ENCODE assay signal across 13 cellular contexts in the genomic region with DNA sequence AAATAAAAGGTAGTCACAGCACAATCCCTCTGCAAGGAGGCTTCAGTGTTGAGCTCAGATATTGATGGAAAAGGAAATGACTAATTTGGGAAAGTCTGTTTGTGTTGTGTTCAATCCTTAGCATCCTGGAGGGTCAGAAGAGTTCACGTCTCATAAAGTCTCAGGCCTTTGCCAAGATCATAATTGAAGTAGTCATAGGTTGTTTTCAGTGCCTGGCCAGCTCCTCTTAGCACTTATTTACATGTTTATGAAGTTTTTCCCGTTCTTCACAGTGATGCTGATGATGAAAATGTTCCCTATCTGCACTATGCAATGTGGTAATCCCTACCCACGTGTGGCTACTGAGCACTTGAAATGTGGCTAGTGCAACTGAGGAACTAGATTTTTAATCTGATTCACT.
DNase-seq lines count a peak whose midpoint lies in the region; ATAC-seq and TF ChIP-seq lines count a peak whose summit lies in the region.
"Had no signal": no experiment of that assay in that cellular context is flagged by ENCODE, and none has a peak within 500 bp of the region (broad histone marks: within the 10 kb centered on the region; RNA-seq: fewer than 3 reads in every experiment).

No MANE protein-coding gene starts in this region.

- no peak overlapping the region for H3K27ac ChIP-seq in HCT116 (ENCODE audit: low read depth, low read length)
- H3K27ac ChIP-seq: adrenal gland had no signal

- H3K4me3 ChIP-seq in HCT116 (replicated peaks in 1 of 2; ENCODE audit: low read depth in 1 of 2, low read length in 2 of 2) = 0 out of 4 replicates have a peak overlapping the region, but pooled peaks of 1 of the 2 experiments have one; percentile 0
- H3K4me3 ChIP-seq in astrocyte of the spinal cord (ENCODE audit: low read depth, low read length) = no peak overlapping the region
- H3K4me3 ChIP-seq: adrenal gland had no signal

- H3K4me3 Mint-ChIP-seq in stimulated activated effector memory CD8-positive, alpha-beta T cell treated with anti-CD3 and anti-CD28 coated beads, Interleukin-12 subunit alpha, Interleukin-12 subunit beta, amount 100 ng/mL, for 72 hours = no peak overlapping the region
- H3K4me3 Mint-ChIP-seq: CD4-positive, alpha-beta memory T cell; naive thymus-derived CD8-positive, alpha-beta T cell had no signal

- intact Hi-C loops in HCT116 (cut with micrococcal nuclease) = no loop called here

- no peak overlapping the region for H3K27ac Mint-ChIP-seq in stimulated activated effector memory CD8-positive, alpha-beta T cell treated with anti-CD3 and anti-CD28 coated beads, Interleukin-12 subunit alpha, Interleukin-12 subunit beta, amount 100 ng/mL, for 72 hours
- H3K27ac Mint-ChIP-seq: CD4-positive, alpha-beta memory T cell had no signal

- TF ChIP-seq CTCF in HCT116 (IDR thresholded peaks at IDR 0.05 in 2 of 3, conservative IDR thresholded peaks at IDR 0.05 in 1 of 3; ENCODE audit: borderline replicate concordance in 1 of 3, insufficient read depth in 1 of 3, low read depth in 2 of 3, low read length in 2 of 3) (no peak), astrocyte of the spinal cord (IDR thresholded peaks at IDR 0.05; ENCODE audit: low read depth, low read length) (no peak)

- in situ Hi-C loops in astrocyte of the spinal cord (cut with HindIII; ENCODE audit: low sequenced_read_pairs) = no loop called here

- H3K36me3 ChIP-seq in HCT116 (ENCODE audit: control insufficient read depth in 1 of 2, insufficient read depth in 2 of 2, low read length in 2 of 2) = no peaks in the 10 kb centered on the region
- H3K36me3 ChIP-seq: adrenal gland had no signal

- H3K9me2 ChIP-seq in HCT116 (ENCODE audit: insufficient read depth) = no peaks in the 10 kb centered on the region

- CTCF ChIA-PET in HCT116 (lab: Charles Lee) = no interaction called here

- no peaks in the 10 kb centered on the region for H3K79me2 ChIP-seq in HCT116 (ENCODE audit: insufficient read depth, low read length)

- POLR2A ChIA-PET in HCT116 (lab: Charles Lee) = no interaction called here

- no peaks in the 10 kb centered on the region for H3K4me1 Mint-ChIP-seq in stimulated activated effector memory CD8-positive, alpha-beta T cell treated with anti-CD3 and anti-CD28 coated beads, Interleukin-12 subunit alpha, Interleukin-12 subunit beta, amount 100 ng/mL, for 72 hours

- no peak overlapping the region for H3K9ac ChIP-seq in HCT116 (ENCODE audit: low read length)

- peak; percentile 84 for DNase-seq in A172 (ENCODE audit: low spot score)
- DNase-seq in HCT116 (ENCODE audit: low read depth, low spot score) = no peak
- peak; percentile 78 for DNase-seq in astrocyte of the spinal cord (ENCODE audit: low read depth, low spot score)
- peak; percentile 97 for DNase-seq in iris pigment epithelial cell (ENCODE audit: low read depth)
- no peak for DNase-seq in stimulated activated effector memory CD8-positive, alpha-beta T cell treated with anti-CD3 and anti-CD28 coated beads, Interleukin-12 subunit alpha, Interleukin-12 subunit beta, amount 100 ng/mL, for 72 hours (ENCODE audit: low spot score in 2 of 2)
- no peak for DNase-seq in C1 segment of cervical spinal cord (lab: John Stamatoyannopoulos, UW)
- no peak for DNase-seq in stimulated activated CD4-positive, alpha-beta T cell treated with anti-CD3 and anti-CD28 coated beads, Interleukin-4, amount 100 ng/mL, for 24 hours
- DNase-seq: activated CD4-positive, alpha-beta T cell treated with anti-CD3 and anti-CD28 coated beads for 4 hours; CD4-positive, alpha-beta memory T cell; naive thymus-derived CD8-positive, alpha-beta T cell; NCI-H1105 treated with DMSO at 0.1 percent for 48 hours had no signal

- peak overlapping the region; percentile 18 for H3K4me2 ChIP-seq in HCT116 (ENCODE audit: low read length)

- H3K27me3 ChIP-seq in HCT116 (ENCODE audit: insufficient read depth, low read length) = no peaks in the 10 kb centered on the region
- H3K27me3 ChIP-seq: adrenal gland had no signal

- peaks cover 8 to 15% of the 10 kb centered on the region in 2 experiments for H3K4me1 ChIP-seq in HCT116 (ENCODE audit: control insufficient read depth in 1 of 2, insufficient read depth in 2 of 2, low read length in 2 of 2)
- H3K4me1 ChIP-seq: adrenal gland had no signal

- no peaks in the 10 kb centered on the region for H3K9me3 Mint-ChIP-seq in stimulated activated effector memory CD8-positive, alpha-beta T cell treated with anti-CD3 and anti-CD28 coated beads, Interleukin-12 subunit alpha, Interleukin-12 subunit beta, amount 100 ng/mL, for 72 hours

- ATAC-seq in HCT116 (peak; percentile 38; the same call in 1 of the 2 replicates), HG03280 (IDR thresholded peaks at IDR 0.05; ENCODE audit: unreplicated experiment) (no peak)
- ATAC-seq in stimulated activated effector memory CD8-positive, alpha-beta T cell treated with anti-CD3 and anti-CD28 coated beads, Interleukin-12 subunit alpha, Interleukin-12 subunit beta, amount 100 ng/mL, for 72 hours = no peak
- ATAC-seq: naive thymus-derived CD8-positive, alpha-beta T cell had no signal

- no TSS peak for BruUV-seq in HCT116 (replicated peaks; lab: Mats Ljungman, UMichigan)

- RAD21 ChIA-PET in HCT116 (lab: Charles Lee; ENCODE audit: low non-redundant PET in 1 of 2, low total read pairs in 2 of 2, uncharacterized antibody in 2 of 2, unreplicated experiment in 2 of 2) = no interaction called here

- no peaks in the 10 kb centered on the region for H3K9me3 ChIP-seq in HCT116 (ENCODE audit: control insufficient read depth in 1 of 2, insufficient read depth in 1 of 2, low read depth in 1 of 2, low read length in 2 of 2)
- H3K9me3 ChIP-seq: adrenal gland had no signal

- TF ChIP-seq RAD21 in HCT116 (IDR thresholded peaks at IDR 0.05; ENCODE audit: low read depth) = no peak

- peak overlapping the region; percentile 96 for H2AFZ ChIP-seq in HCT116 (ENCODE audit: low read depth, low read length, poor library complexity, severe bottlenecking)

- no peak for TF ChIP-seq POLR2A in HCT116 (IDR thresholded peaks at IDR 0.05; ENCODE audit: borderline replicate concordance, extremely low read depth, insufficient read depth, insufficient read length)

- no peaks in the 10 kb centered on the region for H4K20me1 ChIP-seq in HCT116 (ENCODE audit: insufficient read depth)

- H3K36me3 Mint-ChIP-seq in stimulated activated effector memory CD8-positive, alpha-beta T cell treated with anti-CD3 and anti-CD28 coated beads, Interleukin-12 subunit alpha, Interleukin-12 subunit beta, amount 100 ng/mL, for 72 hours = no peaks in the 10 kb centered on the region
- H3K36me3 Mint-ChIP-seq: CD4-positive, alpha-beta memory T cell; naive thymus-derived CD8-positive, alpha-beta T cell had no signal

TF ChIP-seq in HCT116, 20 proteins besides CTCF, POLR2A, EP300 and RAD21 (continues in another document):
- no peak for TF ChIP-seq EGR1 (IDR thresholded peaks at IDR 0.05; ENCODE audit: low read depth)
- TF ChIP-seq ZFX (IDR thresholded peaks at IDR 0.05) = no peak
- TF ChIP-seq, protein P1, sequence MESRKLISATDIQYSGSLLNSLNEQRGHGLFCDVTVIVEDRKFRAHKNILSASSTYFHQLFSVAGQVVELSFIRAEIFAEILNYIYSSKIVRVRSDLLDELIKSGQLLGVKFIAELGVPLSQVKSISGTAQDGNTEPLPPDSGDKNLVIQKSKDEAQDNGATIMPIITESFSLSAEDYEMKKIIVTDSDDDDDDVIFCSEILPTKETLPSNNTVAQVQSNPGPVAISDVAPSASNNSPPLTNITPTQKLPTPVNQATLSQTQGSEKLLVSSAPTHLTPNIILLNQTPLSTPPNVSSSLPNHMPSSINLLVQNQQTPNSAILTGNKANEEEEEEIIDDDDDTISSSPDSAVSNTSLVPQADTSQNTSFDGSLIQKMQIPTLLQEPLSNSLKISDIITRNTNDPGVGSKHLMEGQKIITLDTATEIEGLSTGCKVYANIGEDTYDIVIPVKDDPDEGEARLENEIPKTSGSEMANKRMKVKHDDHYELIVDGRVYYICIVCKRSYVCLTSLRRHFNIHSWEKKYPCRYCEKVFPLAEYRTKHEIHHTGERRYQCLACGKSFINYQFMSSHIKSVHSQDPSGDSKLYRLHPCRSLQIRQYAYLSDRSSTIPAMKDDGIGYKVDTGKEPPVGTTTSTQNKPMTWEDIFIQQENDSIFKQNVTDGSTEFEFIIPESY (IDR thresholded peaks at IDR 0.05; ENCODE audit: extremely low read depth, insufficient replicate concordance, low read length) = no peak
- TF ChIP-seq ZNF274 (IDR thresholded peaks at IDR 0.05; ENCODE audit: low read depth, low read length) = no peak
- no peak for TF ChIP-seq SP1 (IDR thresholded peaks at IDR 0.05; ENCODE audit: low read depth)
- TF ChIP-seq, protein P2, sequence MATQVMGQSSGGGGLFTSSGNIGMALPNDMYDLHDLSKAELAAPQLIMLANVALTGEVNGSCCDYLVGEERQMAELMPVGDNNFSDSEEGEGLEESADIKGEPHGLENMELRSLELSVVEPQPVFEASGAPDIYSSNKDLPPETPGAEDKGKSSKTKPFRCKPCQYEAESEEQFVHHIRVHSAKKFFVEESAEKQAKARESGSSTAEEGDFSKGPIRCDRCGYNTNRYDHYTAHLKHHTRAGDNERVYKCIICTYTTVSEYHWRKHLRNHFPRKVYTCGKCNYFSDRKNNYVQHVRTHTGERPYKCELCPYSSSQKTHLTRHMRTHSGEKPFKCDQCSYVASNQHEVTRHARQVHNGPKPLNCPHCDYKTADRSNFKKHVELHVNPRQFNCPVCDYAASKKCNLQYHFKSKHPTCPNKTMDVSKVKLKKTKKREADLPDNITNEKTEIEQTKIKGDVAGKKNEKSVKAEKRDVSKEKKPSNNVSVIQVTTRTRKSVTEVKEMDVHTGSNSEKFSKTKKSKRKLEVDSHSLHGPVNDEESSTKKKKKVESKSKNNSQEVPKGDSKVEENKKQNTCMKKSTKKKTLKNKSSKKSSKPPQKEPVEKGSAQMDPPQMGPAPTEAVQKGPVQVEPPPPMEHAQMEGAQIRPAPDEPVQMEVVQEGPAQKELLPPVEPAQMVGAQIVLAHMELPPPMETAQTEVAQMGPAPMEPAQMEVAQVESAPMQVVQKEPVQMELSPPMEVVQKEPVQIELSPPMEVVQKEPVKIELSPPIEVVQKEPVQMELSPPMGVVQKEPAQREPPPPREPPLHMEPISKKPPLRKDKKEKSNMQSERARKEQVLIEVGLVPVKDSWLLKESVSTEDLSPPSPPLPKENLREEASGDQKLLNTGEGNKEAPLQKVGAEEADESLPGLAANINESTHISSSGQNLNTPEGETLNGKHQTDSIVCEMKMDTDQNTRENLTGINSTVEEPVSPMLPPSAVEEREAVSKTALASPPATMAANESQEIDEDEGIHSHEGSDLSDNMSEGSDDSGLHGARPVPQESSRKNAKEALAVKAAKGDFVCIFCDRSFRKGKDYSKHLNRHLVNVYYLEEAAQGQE (IDR thresholded peaks at IDR 0.05; ENCODE audit: low read depth) = no peak
- TF ChIP-seq, protein P3, sequence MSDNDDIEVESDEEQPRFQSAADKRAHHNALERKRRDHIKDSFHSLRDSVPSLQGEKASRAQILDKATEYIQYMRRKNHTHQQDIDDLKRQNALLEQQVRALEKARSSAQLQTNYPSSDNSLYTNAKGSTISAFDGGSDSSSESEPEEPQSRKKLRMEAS (IDR thresholded peaks at IDR 0.05) = no peak
- no peak for TF ChIP-seq EZH2phosphoT487 (IDR thresholded peaks at IDR 0.05; ENCODE audit: borderline replicate concordance)
- no peak for TF ChIP-seq CEBPB (IDR thresholded peaks at IDR 0.05; ENCODE audit: low read depth)
- TF ChIP-seq SIN3A (IDR thresholded peaks at IDR 0.05; ENCODE audit: low read depth) = no peak

Comparison
In these comparisons a context has a peak if more than half of its experiments do, and no peak if none do; other contexts are left out.
1. DNase-seq: peak in A172 (single experiment), astrocyte of the spinal cord (single experiment) and iris pigment epithelial cell (single experiment); none in HCT116 (single experiment), stimulated activated effector memory CD8-positive, alpha-beta T cell treated with anti-CD3 and anti-CD28 coated beads, Interleukin-12 subunit alpha, Interleukin-12 subunit beta, amount 100 ng/mL, for 72 hours (0 of 2), C1 segment of cervical spinal cord (0 of 14) and stimulated activated CD4-positive, alpha-beta T cell treated with anti-CD3 and anti-CD28 coated beads, Interleukin-4, amount 100 ng/mL, for 24 hours (single experiment).